17 cellular contexts compared by ENCODE assay signal in genomic region chr14:39843881-39844280, GRCh38.
A peak's percentile ranks its signal among the peaks of the same experiment; 100 is the strongest.
DNase-seq lines count a peak whose midpoint lies in the region; ATAC-seq lines count a peak whose summit lies in the region.
"Had no signal": no experiment of that assay in that cellular context is flagged by ENCODE, and none has a peak within 500 bp of the region (broad histone marks: within the 10 kb centered on the region; RNA-seq: fewer than 3 reads in every experiment).

No MANE protein-coding gene starts in this region.

- H2BK15ac ChIP-seq in neuronal stem cell (ENCODE audit: low read length): no peak overlapping the region

- H3K4me2 ChIP-seq in neuronal stem cell (ENCODE audit: insufficient read depth, low read length, poor library complexity, severe bottlenecking): no peak overlapping the region
- H3K4me2 ChIP-seq: BLaER1 treated with 17β-estradiol and CSF1 and Interleukin-3, amounts not matched to agents 10 nM and 100 nM; GM23338 had no signal

- no peak overlapping the region for H4K91ac ChIP-seq in neuronal stem cell (ENCODE audit: low read depth, low read length, poor library complexity)

- no peaks in the 10 kb centered on the region for H3K36me3 ChIP-seq in neuronal stem cell (replicated peaks in 1 of 2; ENCODE audit: control insufficient read depth in 2 of 2, insufficient read depth in 2 of 2, low read length in 2 of 2)
- H3K36me3 ChIP-seq: BLaER1 treated with 17β-estradiol and CSF1 and Interleukin-3, amounts not matched to agents 10 nM and 100 nM had no signal

- H3K9me3 ChIP-seq in neuronal stem cell (replicated peaks in 1 of 2; ENCODE audit: control insufficient read depth in 2 of 2, insufficient read depth in 1 of 2, low read depth in 1 of 2, low read length in 2 of 2): no peaks in the 10 kb centered on the region
- H3K9me3 ChIP-seq: BLaER1 treated with 17β-estradiol and CSF1 and Interleukin-3, amounts not matched to agents 10 nM and 100 nM had no signal

- no peak overlapping the region for H3K23ac ChIP-seq in neuronal stem cell (ENCODE audit: low read depth, low read length, poor library complexity)

- H3K27me3 ChIP-seq in neuronal stem cell (ENCODE audit: control insufficient read depth in 3 of 3, insufficient read depth in 3 of 3, low read depth in 1 of 3, low read length in 3 of 3): no peaks in the 10 kb centered on the region
- H3K27me3 ChIP-seq: BLaER1 treated with 17β-estradiol and CSF1 and Interleukin-3, amounts not matched to agents 10 nM and 100 nM had no signal

- no peak overlapping the region for H3K4ac ChIP-seq in neuronal stem cell (ENCODE audit: low read length)

- H2BK12ac ChIP-seq in neuronal stem cell (ENCODE audit: low read length): no peak overlapping the region

- no peak overlapping the region for H4K8ac ChIP-seq in neuronal stem cell (ENCODE audit: low read depth, low read length)

- DNase-seq in NCI-H524 (lab: John Stamatoyannopoulos, UW) (peak; percentile 26 to 53), NCI-H524 treated with DMSO at 0.1 percent for 48 hours (lab: John Stamatoyannopoulos, UW) (no peak), NCI-H82 (lab: John Stamatoyannopoulos, UW) (peak; percentile 87), islet precursor cell (peak; percentile 56), neuronal stem cell (ENCODE audit: low spot score) (no peak), NCI-H1417 treated with DMSO at 0.1 percent for 48 hours (lab: John Stamatoyannopoulos, UW) (no peak), AG20443 (ENCODE audit: low spot score) (no peak)
- DNase-seq: 8988T; CD8-positive, alpha-beta T cell; DMS 273 treated with DMSO at 0.1 percent for 48 hours; DMS53; DND-41; EL; HCEC 1CT had no signal

- no peak for ATAC-seq in GM19351 (IDR thresholded peaks at IDR 0.05; ENCODE audit: unreplicated experiment)
- ATAC-seq: CD8-positive, alpha-beta T cell; GM23338 had no signal

- no peak overlapping the region for H3K9ac ChIP-seq in neuronal stem cell (ENCODE audit: low read depth, low read length, poor library complexity)
- H3K9ac ChIP-seq: BLaER1 treated with 17β-estradiol and CSF1 and Interleukin-3, amounts not matched to agents 10 nM and 100 nM had no signal

- H3K4me1 ChIP-seq in neuronal stem cell (ENCODE audit: control insufficient read depth in 2 of 2, insufficient read depth in 1 of 2, low read depth in 1 of 2, low read length in 2 of 2): no peaks in the 10 kb centered on the region
- H3K4me1 ChIP-seq: BLaER1 treated with 17β-estradiol and CSF1 and Interleukin-3, amounts not matched to agents 10 nM and 100 nM had no signal

- peak overlapping the region; percentile 45 for H3K27ac ChIP-seq in neuronal stem cell (replicated peaks; ENCODE audit: low read length)
- H3K27ac ChIP-seq: BLaER1 treated with 17β-estradiol and CSF1 and Interleukin-3, amounts not matched to agents 10 nM and 100 nM had no signal

- no CpG with 5 or more reads among the region's 5 CpGs for WGBS in neuronal stem cell (ENCODE audit: extremely low coverage in 2 of 2, insufficient read length in 2 of 2, insufficient replicate concordance in 1 of 2), 2 donors

- no peak overlapping the region for H3K18ac ChIP-seq in neuronal stem cell (ENCODE audit: low read length)

- H2BK120ac ChIP-seq in neuronal stem cell (ENCODE audit: low read depth, low read length): no peak overlapping the region

- H2AFZ ChIP-seq in neuronal stem cell (ENCODE audit: low read length): no peak overlapping the region
- H2AFZ ChIP-seq: GM23338 had no signal

- H3K79me1 ChIP-seq in neuronal stem cell (ENCODE audit: low read depth, low read length): no peaks in the 10 kb centered on the region

- H3K14ac ChIP-seq in neuronal stem cell (ENCODE audit: low read length): no peak overlapping the region

- no peak overlapping the region for H3K4me3 ChIP-seq in neuronal stem cell (ENCODE audit: low read length in 2 of 2)
- H3K4me3 ChIP-seq: BLaER1 treated with 17β-estradiol and CSF1 and Interleukin-3, amounts not matched to agents 10 nM and 100 nM; GM23338 had no signal

- no peak overlapping the region for H2AK5ac ChIP-seq in neuronal stem cell (ENCODE audit: low read depth, low read length)

- no peak overlapping the region for H2BK5ac ChIP-seq in neuronal stem cell (ENCODE audit: low read length)

Comparison
In these comparisons a context has a peak if more than half of its experiments do, and no peak if none do; other contexts are left out.
1. DNase-seq: peak in NCI-H524 (2 of 2), NCI-H82 (single experiment) and islet precursor cell (single experiment); none in NCI-H524 treated with DMSO at 0.1 percent for 48 hours (single experiment), neuronal stem cell (single experiment), NCI-H1417 treated with DMSO at 0.1 percent for 48 hours (single experiment) and AG20443 (single experiment).